Comparison of ENCODE assay signal across 8 cellular contexts in genomic region chr19:48637449-48637947, GRCh38. TPM values are rescaled to one million over a fixed set of nuclear protein-coding genes. Genes with fewer than 3 reads are reported as not detected.
DNase-seq lines count a peak whose midpoint lies in the region; ATAC-seq, FAIRE-seq and TF ChIP-seq lines count a peak whose summit lies in the region.

No MANE protein-coding gene starts in this region.

- no peak for TF ChIP-seq POLR2A in NB4 (IDR thresholded peaks at IDR 0.05; ENCODE audit: extremely low read depth, insufficient read length)

- H3K4me1 Mint-ChIP-seq in activated naive CD4-positive, alpha-beta T cell treated with anti-CD3 and anti-CD28 coated beads, Interleukin-2, amount 10 ng/mL, durations not matched to agents 7 days and 5 days: peaks cover 48% of the 10 kb centered on the region

- H3K36me3 Mint-ChIP-seq in activated naive CD4-positive, alpha-beta T cell treated with anti-CD3 and anti-CD28 coated beads, Interleukin-2, amount 10 ng/mL, durations not matched to agents 7 days and 5 days: peaks cover 9% of the 10 kb centered on the region

- FAIRE-seq in frontal cortex (lab: Jason Lieb, UNC): no peak

- H3K4me3 ChIP-seq in NB4 (ENCODE audit: low read depth, low read length): peak overlapping the region; percentile 80

- peaks cover 11% of the 10 kb centered on the region for H3K27me3 Mint-ChIP-seq in activated naive CD4-positive, alpha-beta T cell treated with anti-CD3 and anti-CD28 coated beads, Interleukin-2, amount 10 ng/mL, durations not matched to agents 7 days and 5 days

- DNase-seq in GM03348 (ENCODE audit: low spot score): peak; percentile 97
- DNase-seq in NB4 (ENCODE audit: low read depth): peak; percentile 100
- DNase-seq in SK-N-DZ (ENCODE audit: low spot score): peak; percentile 98
- DNase-seq in activated naive CD4-positive, alpha-beta T cell treated with anti-CD3 and anti-CD28 coated beads, Interleukin-2, amount 10 ng/mL, durations not matched to agents 7 days and 5 days: peak; percentile 100
- peak; percentile 93 to 96 for DNase-seq in frontal cortex (ENCODE audit: low spot score in 2 of 2)
- DNase-seq in nucleus accumbens (lab: John Stamatoyannopoulos, UW): peak; percentile 91 to 100 (median 99)
- peak; percentile 99 for DNase-seq in superior temporal gyrus (ENCODE audit: extremely low spot score)

- CTCF ChIA-PET in activated naive CD4-positive, alpha-beta T cell treated with anti-CD3 and anti-CD28 coated beads, Interleukin-2, amount 10 ng/mL, durations not matched to agents 7 days and 5 days (lab: Charles Lee): no interaction called here

- ATAC-seq in HG02571 (IDR thresholded peaks at IDR 0.05; ENCODE audit: unreplicated experiment): peak; percentile 57

- no peak for TF ChIP-seq CTCF in NB4 (IDR thresholded peaks at IDR 0.05; ENCODE audit: low read depth, low read length)

- H3K4me3 Mint-ChIP-seq in activated naive CD4-positive, alpha-beta T cell treated with anti-CD3 and anti-CD28 coated beads, Interleukin-2, amount 10 ng/mL, durations not matched to agents 7 days and 5 days: peak overlapping the region; percentile 88

- no peaks in the 10 kb centered on the region for H3K9me3 Mint-ChIP-seq in activated naive CD4-positive, alpha-beta T cell treated with anti-CD3 and anti-CD28 coated beads, Interleukin-2, amount 10 ng/mL, durations not matched to agents 7 days and 5 days

- H3K27ac Mint-ChIP-seq in activated naive CD4-positive, alpha-beta T cell treated with anti-CD3 and anti-CD28 coated beads, Interleukin-2, amount 10 ng/mL, durations not matched to agents 7 days and 5 days: peak overlapping the region; percentile 96

RNA-seq across cellular contexts. Expression of gene DBP, which starts 0.3 kb away (rescaled TPM):
- 13.1 and 18.3 TPM in 2 replicates for polyA plus RNA-seq in SK-N-DZ (2014; cell fraction: cytosol; rRNA removed)
- 7.2 and 8.8 TPM in 2 replicates for polyA plus RNA-seq in SK-N-DZ (2014; cell fraction: nucleus; rRNA removed)
- total RNA-seq in frontal cortex: 4.9 TPM

RNA-seq across cellular contexts. Expression of gene CA11, which starts 8.5 kb away (rescaled TPM):
- 8.2 and 8.8 TPM in 2 replicates for polyA plus RNA-seq in SK-N-DZ (2014; cell fraction: cytosol; rRNA removed)
- polyA plus RNA-seq in SK-N-DZ (2014; cell fraction: nucleus; rRNA removed): 2.6 and 3.0 TPM in 2 replicates
- 12.6 TPM for total RNA-seq in frontal cortex

RNA-seq across cellular contexts. Expression of gene SPHK2, which starts 18.2 kb away (rescaled TPM):
- polyA plus RNA-seq in SK-N-DZ (2014; cell fraction: cytosol; rRNA removed): 10.2 and 16.4 TPM in 2 replicates
- 15.7 and 17.2 TPM in 2 replicates for polyA plus RNA-seq in SK-N-DZ (2014; cell fraction: nucleus; rRNA removed)
- 6.9 TPM for total RNA-seq in frontal cortex

RNA-seq across cellular contexts. Expression of gene RPL18, which starts 18.5 kb away (rescaled TPM):
- 2,124 and 2,804 TPM in 2 replicates for polyA plus RNA-seq in SK-N-DZ (2014; cell fraction: cytosol; rRNA removed)
- polyA plus RNA-seq in SK-N-DZ (2014; cell fraction: nucleus; rRNA removed): 1,314 and 1,437 TPM in 2 replicates
- total RNA-seq in frontal cortex: 1,742 TPM

RNA-seq across cellular contexts. Expression of gene FAM83E, which starts 22.6 kb away (rescaled TPM):
- polyA plus RNA-seq in SK-N-DZ (2014; cell fraction: cytosol; rRNA removed): 0.27 and 1.0 TPM in 2 replicates
- polyA plus RNA-seq in SK-N-DZ (2014; cell fraction: nucleus; rRNA removed): 2.0 and 2.1 TPM in 2 replicates
- 0.41 TPM for total RNA-seq in frontal cortex

Comparison
In these comparisons a context has a peak if more than half of its experiments do, and no peak if none do; other contexts are left out.
1. Peak in every context shown above with its lines: DNase-seq, ATAC-seq and H3K4me3 ChIP-seq.